In genomic region chr5:124461110-124461509, GRCh38 we compare ENCODE assay signal across 13 cellular contexts.
DNase-seq lines count a peak whose midpoint lies in the region; ATAC-seq and TF ChIP-seq lines count a peak whose summit lies in the region.
"Had no signal": no experiment of that assay in that cellular context is flagged by ENCODE, and none has a peak within 500 bp of the region (broad histone marks: within the 10 kb centered on the region; RNA-seq: fewer than 3 reads in every experiment).

No MANE protein-coding gene starts in this region.

- H2BK12ac ChIP-seq in neuronal stem cell (ENCODE audit: low read length) = no peak overlapping the region

- no peak overlapping the region for H2BK5ac ChIP-seq in neuronal stem cell (ENCODE audit: low read length)

- H2AFZ ChIP-seq in neuronal stem cell (ENCODE audit: low read length) = no peak overlapping the region

- no peak for TF ChIP-seq POLR2A in stomach (IDR thresholded peaks at IDR 0.05)

- H4K20me1 ChIP-seq in BLaER1 = no peaks in the 10 kb centered on the region

- no peak overlapping the region for H3K4me3 ChIP-seq in BLaER1
- H3K4me3 ChIP-seq in dorsolateral prefrontal cortex = peak overlapping the region in 3 of 59 donors; percentile 3 to 27 (median 5)
- H3K4me3 ChIP-seq in neuronal stem cell (ENCODE audit: low read length in 2 of 2) = no peak overlapping the region
- H3K4me3 ChIP-seq in stomach = no peak overlapping the region
- H3K4me3 ChIP-seq: MG63 had no signal

- no peak overlapping the region for H2AK5ac ChIP-seq in neuronal stem cell (ENCODE audit: low read depth, low read length)

- H3K27me3 Mint-ChIP-seq in stimulated activated memory B cell treated with anti-CD40 and anti-IgM and Interleukin-4, amounts not matched to agents 10 μg/mL and 1 μg/mL and 100 μg/mL, for 72 hours = no peaks in the 10 kb centered on the region

- peaks cover 6% of the 10 kb centered on the region for H3K4me1 Mint-ChIP-seq in stimulated activated memory B cell treated with anti-CD40 and anti-IgM and Interleukin-4, amounts not matched to agents 10 μg/mL and 1 μg/mL and 100 μg/mL, for 72 hours

- H3K23ac ChIP-seq in neuronal stem cell (ENCODE audit: low read depth, low read length, poor library complexity) = no peak overlapping the region

- no peak overlapping the region for H3K18ac ChIP-seq in neuronal stem cell (ENCODE audit: low read length)

- H3K4me1 ChIP-seq in BLaER1 (peaks cover 65% of the 10 kb centered on the region), neuronal stem cell (ENCODE audit: control insufficient read depth in 2 of 2, insufficient read depth in 1 of 2, low read depth in 1 of 2, low read length in 2 of 2) (peaks cover 16 to 42% of the 10 kb centered on the region in 2 donors), stomach (peaks cover 0 to 5% (median 0%) of the 10 kb centered on the region in 4 donors)

- no peak for DNase-seq in dorsolateral prefrontal cortex
- no peak for DNase-seq in neuronal stem cell (ENCODE audit: low spot score)
- no peak for DNase-seq in stomach
- DNase-seq: H9, HFFc6, MG63, NCI-H510A, PC-3, SHP77 had no signal

- H3K36me3 ChIP-seq in BLaER1 = no peaks in the 10 kb centered on the region
- H3K36me3 ChIP-seq in neuronal stem cell (replicated peaks in 1 of 2; ENCODE audit: control insufficient read depth in 2 of 2, insufficient read depth in 2 of 2, low read length in 2 of 2) = no peaks in the 10 kb centered on the region
- no peaks in the 10 kb centered on the region for H3K36me3 ChIP-seq in stomach
- H3K36me3 ChIP-seq: MG63 had no signal

- peaks cover 32% of the 10 kb centered on the region for H3K9me3 ChIP-seq in BLaER1
- H3K9me3 ChIP-seq in neuronal stem cell (replicated peaks in 1 of 2; ENCODE audit: control insufficient read depth in 2 of 2, insufficient read depth in 1 of 2, low read depth in 1 of 2, low read length in 2 of 2) = peaks cover 0 to 34% of the 10 kb centered on the region in 2 donors
- peaks cover 0 to 14% (median 8%) of the 10 kb centered on the region in 4 donors for H3K9me3 ChIP-seq in stomach

- H3K27ac ChIP-seq in BLaER1 (no peak overlapping the region), dorsolateral prefrontal cortex (peak overlapping the region in 55 of 59 donors; percentile 38 to 92 (median 80)), neuronal stem cell (replicated peaks; ENCODE audit: low read length) (peak overlapping the region; percentile 45), stomach (no peak overlapping the region)

- H3K14ac ChIP-seq in neuronal stem cell (ENCODE audit: low read length) = no peak overlapping the region

- H4K91ac ChIP-seq in neuronal stem cell (ENCODE audit: low read depth, low read length, poor library complexity) = no peak overlapping the region

- H2BK120ac ChIP-seq in neuronal stem cell (ENCODE audit: low read depth, low read length) = no peak overlapping the region

- no peak overlapping the region for H2BK15ac ChIP-seq in neuronal stem cell (ENCODE audit: low read length)

- H3K4me2 ChIP-seq in BLaER1 = peak overlapping the region; percentile 66
- no peak overlapping the region for H3K4me2 ChIP-seq in neuronal stem cell (ENCODE audit: insufficient read depth, low read length, poor library complexity, severe bottlenecking)

- no peak overlapping the region for H4K8ac ChIP-seq in neuronal stem cell (ENCODE audit: low read depth, low read length)

- ATAC-seq in GM18867 (IDR thresholded peaks at IDR 0.05; ENCODE audit: unreplicated experiment) = peak; percentile 47
- ATAC-seq in stimulated activated memory B cell treated with anti-CD40 and anti-IgM and Interleukin-4, amounts not matched to agents 10 μg/mL and 1 μg/mL and 100 μg/mL, for 72 hours = no peak
- no peak for ATAC-seq in HG03025 (IDR thresholded peaks at IDR 0.05; ENCODE audit: low FRiP score, unreplicated experiment)
- ATAC-seq: PC-3 had no signal

- H3K79me1 ChIP-seq in neuronal stem cell (ENCODE audit: low read depth, low read length) = no peaks in the 10 kb centered on the region

- H3K27me3 ChIP-seq in BLaER1 (no peaks in the 10 kb centered on the region), dorsolateral prefrontal cortex (no peaks in the 10 kb centered on the region), neuronal stem cell (ENCODE audit: control insufficient read depth in 3 of 3, insufficient read depth in 3 of 3, low read depth in 1 of 3, low read length in 3 of 3) (no peaks in the 10 kb centered on the region), stomach (no peaks in the 10 kb centered on the region)
- H3K27me3 ChIP-seq: MG63 had no signal

- WGBS in neuronal stem cell (ENCODE audit: extremely low coverage in 2 of 2, insufficient read length in 2 of 2, insufficient replicate concordance in 1 of 2), 2 donors = no CpG with 5 or more reads among the region's 1 CpG
- WGBS in stomach, 5 donors = 76 to 84% (median 79%) methylated on average over 1 of the region's 1 CpG

- TF ChIP-seq EP300 in stomach (IDR thresholded peaks at IDR 0.05) = no peak

- no peak overlapping the region for H3K4ac ChIP-seq in neuronal stem cell (ENCODE audit: low read length)

- intact Hi-C loops in dorsolateral prefrontal cortex (cut with DNase I) (loop anchor here in 1 of 2 donors (10.0 kb wide), 2 partner anchors 114 to 284 kb away; partner anchors contain the start of gene ZNF608), stomach (cut with DNase I; ENCODE audit: low total_unique reads) (no loop called here)

- H3K4me3 Mint-ChIP-seq in stimulated activated memory B cell treated with anti-CD40 and anti-IgM and Interleukin-4, amounts not matched to agents 10 μg/mL and 1 μg/mL and 100 μg/mL, for 72 hours = no peak overlapping the region
- H3K4me3 Mint-ChIP-seq: H9, HFFc6 had no signal

- peaks cover 17% of the 10 kb centered on the region for H3K36me3 Mint-ChIP-seq in stimulated activated memory B cell treated with anti-CD40 and anti-IgM and Interleukin-4, amounts not matched to agents 10 μg/mL and 1 μg/mL and 100 μg/mL, for 72 hours

- H3K9me3 Mint-ChIP-seq in stimulated activated memory B cell treated with anti-CD40 and anti-IgM and Interleukin-4, amounts not matched to agents 10 μg/mL and 1 μg/mL and 100 μg/mL, for 72 hours = peaks cover 15% of the 10 kb centered on the region

- H3K27ac Mint-ChIP-seq in stimulated activated memory B cell treated with anti-CD40 and anti-IgM and Interleukin-4, amounts not matched to agents 10 μg/mL and 1 μg/mL and 100 μg/mL, for 72 hours = no peak overlapping the region
- H3K27ac Mint-ChIP-seq: H9, HFFc6 had no signal

- TF ChIP-seq CTCF in dorsolateral prefrontal cortex (IDR thresholded peaks at IDR 0.05 in 54 of 56, conservative IDR thresholded peaks at IDR 0.05 in 2 of 56; ENCODE audit: low read depth in 1 of 56, partially characterized antibody in 56 of 56) (no peak), stomach (IDR thresholded peaks at IDR 0.05) (no peak)

- H3K9ac ChIP-seq in BLaER1 = no peak overlapping the region
- no peak overlapping the region for H3K9ac ChIP-seq in neuronal stem cell (ENCODE audit: low read depth, low read length, poor library complexity)

Comparison
In these comparisons a context has a peak if more than half of its experiments do, and no peak if none do; other contexts are left out.
1. H3K27ac ChIP-seq: peak in dorsolateral prefrontal cortex (55 of 59) and neuronal stem cell (single experiment); none in BLaER1 (single experiment) and stomach (0 of 5).